ENCODE assay signal across 8 cellular contexts in genomic region chr11:94543695-94544581, GRCh38. TPM values are rescaled to one million over a fixed set of nuclear protein-coding genes. Genes with fewer than 3 reads are reported as not detected.
DNase-seq lines count a peak whose midpoint lies in the region; ATAC-seq, FAIRE-seq and TF ChIP-seq lines count a peak whose summit lies in the region.

A gene with protein sequence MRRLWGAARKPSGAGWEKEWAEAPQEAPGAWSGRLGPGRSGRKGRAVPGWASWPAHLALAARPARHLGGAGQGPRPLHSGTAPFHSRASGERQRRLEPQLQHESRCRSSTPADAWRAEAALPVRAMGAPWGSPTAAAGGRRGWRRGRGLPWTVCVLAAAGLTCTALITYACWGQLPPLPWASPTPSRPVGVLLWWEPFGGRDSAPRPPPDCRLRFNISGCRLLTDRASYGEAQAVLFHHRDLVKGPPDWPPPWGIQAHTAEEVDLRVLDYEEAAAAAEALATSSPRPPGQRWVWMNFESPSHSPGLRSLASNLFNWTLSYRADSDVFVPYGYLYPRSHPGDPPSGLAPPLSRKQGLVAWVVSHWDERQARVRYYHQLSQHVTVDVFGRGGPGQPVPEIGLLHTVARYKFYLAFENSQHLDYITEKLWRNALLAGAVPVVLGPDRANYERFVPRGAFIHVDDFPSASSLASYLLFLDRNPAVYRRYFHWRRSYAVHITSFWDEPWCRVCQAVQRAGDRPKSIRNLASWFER (plus strand): TSS chr11:94543921. CDS start chr11:94544134, 213 bp downstream.

- H3K4me3 ChIP-seq in GM08714 (ENCODE audit: low read length) (peak within 1 kb of the TSS; percentile 76; the same call in 1 of the 2 replicates), MG63 (peak within 1 kb of the TSS; percentile 82), adrenal gland (peak within 1 kb of the TSS; percentile 49 to 88 (median 72)), prostate gland (peak within 1 kb of the TSS; percentile 58 to 63)

- peak; percentile 40 for FAIRE-seq in urothelium cell line (lab: Jason Lieb, UNC)

- H3K27me3 ChIP-seq in MG63 (no peaks in the 10 kb centered on the region), adrenal gland (no peaks in the 10 kb centered on the region), prostate gland (replicated peaks; ENCODE audit: insufficient read depth) (no peaks in the 10 kb centered on the region)

- H3K9me3 ChIP-seq in MG63 = no peaks in the 10 kb centered on the region
- H3K9me3 ChIP-seq in adrenal gland (replicated peaks in 1 of 3) = no peaks in the 10 kb centered on the region
- H3K9me3 ChIP-seq in prostate gland = no peaks in the 10 kb centered on the region

- H3K27ac ChIP-seq in adrenal gland = peak within 1 kb of the TSS; percentile 93 to 98 (median 96)
- H3K27ac ChIP-seq in prostate gland = peak within 1 kb of the TSS; percentile 94 to 96

- intact Hi-C loops in adrenal gland (cut with DNase I) = no loop called here
- intact Hi-C loops in left cardiac atrium (cut with DNase I) = no loop called here
- intact Hi-C loops in prostate gland (cut with DNase I) = loop anchor here (10.0 kb wide), 1 partner anchor 221 kb away; the partner anchor contains the start of gene AMOTL1

- peak; percentile 61 to 77 for TF ChIP-seq POLR2A in adrenal gland (IDR thresholded peaks at IDR 0.05)
- TF ChIP-seq POLR2A in prostate gland (IDR thresholded peaks at IDR 0.05) = peak; percentile 40

- TF ChIP-seq CTCF in adrenal gland (IDR thresholded peaks at IDR 0.05) (peak in 1 of 6 experiments; percentile 16), prostate gland (IDR thresholded peaks at IDR 0.05) (peak in 1 of 4 experiments; percentile 12)

- 0 to 1% (median 1%) methylated on average over 47 to 101 of the region's 101 CpGs for WGBS in adrenal gland, 4 donors
- WGBS in prostate gland = under 1% methylated on average over 92 of the region's 101 CpGs

- peak; percentile 91 to 96 for ATAC-seq in left cardiac atrium

- H3K4me1 ChIP-seq in adrenal gland (replicated peaks in 1 of 2) = peaks cover 6 to 32% of the 10 kb centered on the region in 2 donors
- H3K4me1 ChIP-seq in prostate gland (replicated peaks) = no peaks in the 10 kb centered on the region

- peaks cover 18% of the 10 kb centered on the region for H3K36me3 ChIP-seq in MG63
- no peaks in the 10 kb centered on the region for H3K36me3 ChIP-seq in adrenal gland (replicated peaks in 1 of 2)
- no peaks in the 10 kb centered on the region for H3K36me3 ChIP-seq in prostate gland

- DNase-seq in HCEC 1CT (peak; percentile 80), MG63 (peak; percentile 96), T follicular helper cell (ENCODE audit: low read depth) (peak; percentile 43), adrenal gland (peak; percentile 86 to 92 (median 88)), left cardiac atrium (peak; percentile 90), prostate gland (ENCODE audit: low spot score) (peak; percentile 88), urothelium cell line (ENCODE audit: low spot score) (peak; percentile 90)

RNA-seq across cellular contexts. Expression of the gene that starts here (rescaled TPM):
- 4.6 and 9.4 TPM in 2 replicates for total RNA-seq in MG63 (2014; rRNA removed; shearing (Covaris generic); ENCODE audit: low replicate concordance)
- total RNA-seq in adrenal gland (1 to 10 TPM; 2.5 to 5.1 (median 3.9) TPM), left cardiac atrium (1 to 10 TPM; 2.9 to 3.2 TPM), prostate gland (1 to 10 TPM; 5.2 to 6.5 TPM)
- polyA plus RNA-seq in adrenal gland = 1 to 10 TPM in 1 of 3 donors, under 1 TPM in 2; 0.61 to 1.4 (median 0.72) TPM

Comparison
In these comparisons a context has a peak if more than half of its experiments do, and no peak if none do; other contexts are left out.
1. Peak in every context shown above with its lines: DNase-seq, ATAC-seq, H3K4me3 ChIP-seq and H3K27ac ChIP-seq.
2. DNase-seq: peak in every context shown above with its lines; median percentile 96 in MG63; 90 in left cardiac atrium; 90 in urothelium cell line; 88 in adrenal gland; 88 in prostate gland; 80 in HCEC 1CT; 43 in T follicular helper cell.